Comparison of ENCODE assay signal across 35 cellular contexts in the genomic region with DNA sequence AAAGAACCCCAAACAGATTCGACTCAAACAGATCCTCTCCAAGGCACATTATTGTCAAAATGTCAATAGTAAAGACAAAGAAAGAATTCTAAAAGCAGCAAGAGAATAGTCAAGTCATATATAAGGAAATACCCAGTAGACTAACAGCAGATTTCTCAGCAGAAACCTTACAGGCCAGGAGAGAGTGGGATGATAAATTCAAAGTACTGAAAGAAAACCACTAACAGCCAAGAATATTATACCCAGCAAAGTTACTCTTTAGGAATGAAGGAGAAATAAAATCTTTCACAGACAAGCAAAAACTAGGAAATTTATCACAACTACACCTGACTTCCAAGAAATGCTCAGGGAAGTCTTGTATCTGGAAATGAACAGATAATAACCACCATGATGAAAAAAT.
"Had no signal": no experiment of that assay in that cellular context is flagged by ENCODE, and none has a peak within 500 bp of the region (broad histone marks: within the 10 kb centered on the region; RNA-seq: fewer than 3 reads in every experiment).

No MANE protein-coding gene starts in this region.

- H3K36me3 ChIP-seq: MG63 had no signal

- H3K4me3 ChIP-seq: MG63 had no signal

- DNase-seq: Karpas-422, Kasumi-1, MG63, MM.1S, MV-4-11, NCI-H1048, NCI-H1092, NCI-H1092 treated with DMSO at 0.1 percent for 48 hours, NCI-H1105, NCI-H1105 treated with DMSO at 0.1 percent for 48 hours, NCI-H1417, NCI-H1417 treated with DMSO at 0.1 percent for 48 hours, NCI-H1436, NCI-H1436 treated with DMSO at 0.1 percent for 48 hours, NCI-H146, NCI-H1694, NCI-H1694 treated with DMSO at 0.1 percent for 48 hours, NCI-H187, NCI-H187 treated with DMSO at 0.1 percent for 48 hours, NCI-H1930, NCI-H2029, NCI-H2029 treated with DMSO at 0.1 percent for 48 hours, NCI-H2081, NCI-H2081 treated with DMSO at 0.1 percent for 48 hours, NCI-H2107, NCI-H2171, NCI-H2171 treated with DMSO at 0.1 percent for 48 hours, NCI-H2227 treated with DMSO at 0.1 percent for 48 hours, NCI-H226, NCI-H345, NCI-H446, NCI-H446 treated with DMSO at 0.1 percent for 48 hours, NCI-H510A, NCI-H510A treated with DMSO at 0.1 percent for 48 hours, NCI-H524 had no signal
